ENCODE assay signal across 11 cellular contexts in genomic region chr17:27569884-27570577, GRCh38.
DNase-seq lines count a peak whose midpoint lies in the region; ATAC-seq, FAIRE-seq and TF ChIP-seq lines count a peak whose summit lies in the region.
"Had no signal": no experiment of that assay in that cellular context is flagged by ENCODE, and none has a peak within 500 bp of the region (broad histone marks: within the 10 kb centered on the region; RNA-seq: fewer than 3 reads in every experiment).

No MANE protein-coding gene starts in this region.

- DNase-seq in cardiac muscle cell (ENCODE audit: low read depth in 1 of 2, low spot score in 1 of 2) (no peak), heart right ventricle (no peak), WTC11 (ENCODE audit: low spot score) (no peak), kidney (peak; percentile 62), tibial nerve (ENCODE audit: low spot score in 2 of 2) (no peak), NCI-H2171 (lab: John Stamatoyannopoulos, UW) (no peak)
- DNase-seq in activated CD4-positive, CD25-positive, alpha-beta regulatory T cell treated with anti-CD3 and anti-CD28 coated beads, Interleukin-2, amount 50 U/mL, for 72 hours: no peak
- DNase-seq: cortex of kidney, NCI-H2171 treated with DMSO at 0.1 percent for 48 hours had no signal

- no peak for FAIRE-seq in kidney (lab: Jason Lieb, UNC)

- H3K27ac ChIP-seq in cardiac muscle cell (peak overlapping the region; percentile 48), heart right ventricle (peak overlapping the region in 2 of 10 donors; percentile 7 to 49), kidney (ENCODE audit: low read depth in 2 of 2, low read length in 2 of 2) (no peak overlapping the region), tibial nerve (peak overlapping the region in 3 of 4 donors; percentile 35 to 60 (median 50))
- H3K27ac ChIP-seq: GM23248 had no signal

- H3K9me3 Mint-ChIP-seq in WTC11: no peaks in the 10 kb centered on the region

- no peak for TF ChIP-seq CTCF in cardiac muscle cell (IDR thresholded peaks at IDR 0.05; ENCODE audit: low read depth, low read length)
- TF ChIP-seq CTCF in heart right ventricle (IDR thresholded peaks at IDR 0.05): no peak
- TF ChIP-seq CTCF in WTC11 (IDR thresholded peaks at IDR 0.05): no peak
- no peak for TF ChIP-seq CTCF in kidney (IDR thresholded peaks at IDR 0.05; ENCODE audit: borderline replicate concordance, extremely low read depth, insufficient read depth)
- TF ChIP-seq CTCF in tibial nerve (IDR thresholded peaks at IDR 0.05): no peak

- POLR2A ChIA-PET in WTC11 (lab: Charles Lee): no interaction called here

- H3K4me3 ChIP-seq in cardiac muscle cell (no peak overlapping the region), heart right ventricle (no peak overlapping the region), kidney (ENCODE audit: low read length in 2 of 2) (no peak overlapping the region), tibial nerve (no peak overlapping the region)
- H3K4me3 ChIP-seq: GM23248 had no signal

- no peak overlapping the region for H3K4me3 Mint-ChIP-seq in WTC11

- 91 to 94% methylated on average over 7 of the region's 7 CpGs for WGBS in heart right ventricle, 2 donors
- WGBS in tibial nerve, 2 donors: 81 to 86% methylated on average over 7 of the region's 7 CpGs

- peak overlapping the region; percentile 84 for H3K27ac Mint-ChIP-seq in WTC11

- peak overlapping the region in 1 of 2 donors; percentile 14 for H3K9ac ChIP-seq in kidney (ENCODE audit: low read length in 2 of 2)
- H3K9ac ChIP-seq: GM23248 had no signal

- H3K36me3 Mint-ChIP-seq in WTC11: no peaks in the 10 kb centered on the region

- no peaks in the 10 kb centered on the region for H3K27me3 Mint-ChIP-seq in WTC11 (ENCODE audit: low read depth)

- H3K36me3 ChIP-seq in cardiac muscle cell (no peaks in the 10 kb centered on the region), heart right ventricle (no peaks in the 10 kb centered on the region), kidney (ENCODE audit: control insufficient read depth in 1 of 2, insufficient read depth in 2 of 2, low read length in 2 of 2) (no peaks in the 10 kb centered on the region), tibial nerve (no peaks in the 10 kb centered on the region)

- H3K27me3 ChIP-seq in cardiac muscle cell (no peaks in the 10 kb centered on the region), heart right ventricle (no peaks in the 10 kb centered on the region), tibial nerve (no peaks in the 10 kb centered on the region)

- peaks cover 61% of the 10 kb centered on the region for H3K4me1 Mint-ChIP-seq in WTC11

- intact Hi-C loops in heart right ventricle (cut with DNase I): loop anchor here in 2 of 10 donors (5.0 to 10.0 kb wide), 3 partner anchors 32 to 115 kb away; partner anchors contain the start of gene KSR1 (in 2 of the 2)
- intact Hi-C loops in kidney (cut with DNase I): no loop called here

- H3K9me3 ChIP-seq in cardiac muscle cell (ENCODE audit: low read depth): no peaks in the 10 kb centered on the region
- no peaks in the 10 kb centered on the region for H3K9me3 ChIP-seq in heart right ventricle
- no peaks in the 10 kb centered on the region for H3K9me3 ChIP-seq in kidney (ENCODE audit: control insufficient read depth in 1 of 2, low read length in 2 of 2)
- H3K9me3 ChIP-seq in tibial nerve: no peaks in the 10 kb centered on the region

- TF ChIP-seq POLR2A in tibial nerve (IDR thresholded peaks at IDR 0.05): no peak

- ATAC-seq in heart right ventricle (no peak), WTC11 (no peak), GM21529 (IDR thresholded peaks at IDR 0.05; ENCODE audit: unreplicated experiment) (no peak)

- no peak for TF ChIP-seq EP300 in tibial nerve (IDR thresholded peaks at IDR 0.05)

- CTCF ChIA-PET in WTC11 (lab: Charles Lee): interaction anchor here (0.9 to 2.2 kb wide), 5 partner anchors 10 to 114 kb away, joined by 3 to 10 read pairs (median 5); partner anchors contain the start of gene KSR1

- H3K4me1 ChIP-seq in cardiac muscle cell (ENCODE audit: low read depth) (peaks cover 56% of the 10 kb centered on the region), heart right ventricle (peaks cover 4 to 84% (median 56%) of the 10 kb centered on the region in 9 donors), kidney (ENCODE audit: control insufficient read depth in 1 of 2, insufficient read depth in 1 of 2, low read depth in 1 of 2, low read length in 2 of 2) (peaks cover 30 to 31% of the 10 kb centered on the region in 2 donors), tibial nerve (peaks cover 0 to 59% (median 29%) of the 10 kb centered on the region in 4 donors)

TF ChIP-seq in WTC11, 78 proteins besides CTCF, POLR2A, EP300 and RAD21:
- TF ChIP-seq CBFB (CRISPR knock-in tag; IDR thresholded peaks at IDR 0.05; ENCODE audit: low read depth) (no peak), ZNF263 (CRISPR knock-in tag; IDR thresholded peaks at IDR 0.05; ENCODE audit: low read depth) (no peak), TCF7 (CRISPR knock-in tag; IDR thresholded peaks at IDR 0.05; ENCODE audit: low read depth) (no peak), HMGA2 (CRISPR knock-in tag; IDR thresholded peaks at IDR 0.05) (no peak), ETV6 (CRISPR knock-in tag; IDR thresholded peaks at IDR 0.05) (no peak), GRHL2 (CRISPR knock-in tag; IDR thresholded peaks at IDR 0.05; ENCODE audit: insufficient replicate concordance, severe bottlenecking) (no peak), ZBTB21 (CRISPR knock-in tag; IDR thresholded peaks at IDR 0.05; ENCODE audit: borderline replicate concordance) (no peak), CDX4 (CRISPR knock-in tag; IDR thresholded peaks at IDR 0.05; ENCODE audit: borderline replicate concordance) (no peak), ZNF317 (CRISPR knock-in tag; IDR thresholded peaks at IDR 0.05; ENCODE audit: borderline replicate concordance, low read depth) (no peak), STAT6 (CRISPR knock-in tag; conservative IDR thresholded peaks at IDR 0.05; ENCODE audit: low read depth) (no peak), ZNF396 (CRISPR knock-in tag; IDR thresholded peaks at IDR 0.05; ENCODE audit: borderline replicate concordance) (no peak), TEAD1 (CRISPR knock-in tag; IDR thresholded peaks at IDR 0.05) (no peak), ZNF121 (CRISPR knock-in tag; IDR thresholded peaks at IDR 0.05) (no peak), MXD4 (CRISPR knock-in tag; IDR thresholded peaks at IDR 0.05; ENCODE audit: borderline replicate concordance) (no peak), GTF2I (CRISPR knock-in tag; conservative IDR thresholded peaks at IDR 0.05) (no peak), USF1 (CRISPR knock-in tag; IDR thresholded peaks at IDR 0.05) (no peak)

Comparison
In these comparisons a context has a peak if more than half of its experiments do, and no peak if none do; other contexts are left out.
1. H3K27ac ChIP-seq: peak in cardiac muscle cell (single experiment) and tibial nerve (3 of 4); none in kidney (0 of 2).